ENCODE assay signal across 21 cellular contexts in genomic region chr2:234391625-234392024, GRCh38.
A peak's percentile ranks its signal among the peaks of the same experiment; 100 is the strongest.
DNase-seq lines count a peak whose midpoint lies in the region; ATAC-seq and TF ChIP-seq lines count a peak whose summit lies in the region.
"Had no signal": no experiment of that assay in that cellular context is flagged by ENCODE, and none has a peak within 500 bp of the region (broad histone marks: within the 10 kb centered on the region; RNA-seq: fewer than 3 reads in every experiment).

No MANE protein-coding gene starts in this region.

- CTCF ChIA-PET in Panc1 (lab: Charles Lee): interaction anchor here (0.7 kb wide), 1 partner anchor 14 kb away, joined by 4 read pairs; no protein-coding TSS in a partner anchor
- CTCF ChIA-PET in activated CD8-positive, alpha-beta memory T cell treated with anti-CD3 and anti-CD28 coated beads, Interleukin-2, amount 10 ng/mL, durations not matched to agents 7 days and 5 days (lab: Charles Lee): interaction anchor here (1.1 to 1.8 kb wide), 3 partner anchors 19 to 93 kb away, joined by 3 to 4 read pairs (median 3); no protein-coding TSS in a partner anchor

- H3K27ac ChIP-seq in Panc1 (ENCODE audit: low read length): peak overlapping the region; percentile 37
- H3K27ac ChIP-seq: C4-2B had no signal

- DNase-seq in activated naive CD8-positive, alpha-beta T cell treated with anti-CD3 and anti-CD28 coated beads for 36 hours: no peak
- DNase-seq in Panc1 (ENCODE audit: low read depth, low spot score) (no peak), NCI-H2196 (lab: John Stamatoyannopoulos, UW; ENCODE audit: unreplicated experiment) (no peak)
- no peak for DNase-seq in effector memory CD8-positive, alpha-beta T cell
- no peak for DNase-seq in activated CD8-positive, alpha-beta memory T cell treated with anti-CD3 and anti-CD28 coated beads, Interleukin-2, amount 10 ng/mL, durations not matched to agents 7 days and 5 days
- DNase-seq: AML-193, Calu3, GF-D8, H7, HFFc6, NCI-H1092 treated with DMSO at 0.1 percent for 48 hours, NCI-H146, NCI-H2029 treated with DMSO at 0.1 percent for 48 hours, NCI-H2171, NCI-H446, NCI-H526 treated with DMSO at 0.1 percent for 48 hours, Right ventricle myocardium superior had no signal

- H3K36me3 ChIP-seq in Panc1 (ENCODE audit: control insufficient read depth, insufficient read depth, low read length): no peaks in the 10 kb centered on the region

- peak overlapping the region; percentile 50 for H3K27ac Mint-ChIP-seq in activated naive CD8-positive, alpha-beta T cell
- H3K27ac Mint-ChIP-seq in activated naive CD8-positive, alpha-beta T cell treated with anti-CD3 and anti-CD28 coated beads for 36 hours: no peak overlapping the region
- H3K27ac Mint-ChIP-seq in effector memory CD8-positive, alpha-beta T cell: peak overlapping the region; percentile 77 to 78
- H3K27ac Mint-ChIP-seq in activated CD8-positive, alpha-beta memory T cell treated with anti-CD3 and anti-CD28 coated beads, Interleukin-2, amount 10 ng/mL, durations not matched to agents 7 days and 5 days: no peak overlapping the region
- H3K27ac Mint-ChIP-seq: HFFc6 had no signal

- BruUV-seq in Panc1 (replicated peaks; lab: Mats Ljungman, UMichigan): no TSS peak

- no peak for TF ChIP-seq CTCF in Panc1 (IDR thresholded peaks at IDR 0.05)

- H3K4me1 ChIP-seq in Panc1 (ENCODE audit: control insufficient read depth, insufficient read depth, low read length): peaks cover 30% of the 10 kb centered on the region

- POLR2A ChIA-PET in Panc1 (lab: Charles Lee): interaction anchor here (0.9 kb wide), 1 partner anchor 13 kb away, joined by 3 read pairs; no protein-coding TSS in a partner anchor

- no peaks in the 10 kb centered on the region for H3K9me3 Mint-ChIP-seq in activated naive CD8-positive, alpha-beta T cell (ENCODE audit: low read depth)
- H3K9me3 Mint-ChIP-seq in activated naive CD8-positive, alpha-beta T cell treated with anti-CD3 and anti-CD28 coated beads for 36 hours: peaks cover 6% of the 10 kb centered on the region
- no peaks in the 10 kb centered on the region for H3K9me3 Mint-ChIP-seq in effector memory CD8-positive, alpha-beta T cell
- H3K9me3 Mint-ChIP-seq in activated CD8-positive, alpha-beta memory T cell treated with anti-CD3 and anti-CD28 coated beads, Interleukin-2, amount 10 ng/mL, durations not matched to agents 7 days and 5 days (ENCODE audit: low read depth): peaks cover 2% of the 10 kb centered on the region
- H3K9me3 Mint-ChIP-seq: HFFc6 had no signal

- H3K4me3 Mint-ChIP-seq in activated naive CD8-positive, alpha-beta T cell: no peak overlapping the region
- no peak overlapping the region for H3K4me3 Mint-ChIP-seq in activated naive CD8-positive, alpha-beta T cell treated with anti-CD3 and anti-CD28 coated beads for 36 hours
- no peak overlapping the region for H3K4me3 Mint-ChIP-seq in effector memory CD8-positive, alpha-beta T cell
- no peak overlapping the region for H3K4me3 Mint-ChIP-seq in activated CD8-positive, alpha-beta memory T cell treated with anti-CD3 and anti-CD28 coated beads, Interleukin-2, amount 10 ng/mL, durations not matched to agents 7 days and 5 days
- H3K4me3 Mint-ChIP-seq: HFFc6 had no signal

- no peak overlapping the region for H3K4me3 ChIP-seq in Panc1 (ENCODE audit: low read depth in 2 of 2, low read length in 2 of 2)
- H3K4me3 ChIP-seq: K562 had no signal

- ATAC-seq in Panc1: no peak
- no peak for ATAC-seq in effector memory CD8-positive, alpha-beta T cell (replicated peaks)
- no peak for ATAC-seq in activated CD8-positive, alpha-beta memory T cell treated with anti-CD3 and anti-CD28 coated beads, Interleukin-2, amount 10 ng/mL, durations not matched to agents 7 days and 5 days
- no peak for ATAC-seq in GM18858 (IDR thresholded peaks at IDR 0.05; ENCODE audit: unreplicated experiment)
- ATAC-seq: K562 had no signal

- no peaks in the 10 kb centered on the region for H3K36me3 Mint-ChIP-seq in activated naive CD8-positive, alpha-beta T cell
- H3K36me3 Mint-ChIP-seq in activated naive CD8-positive, alpha-beta T cell treated with anti-CD3 and anti-CD28 coated beads for 36 hours: peaks cover 3% of the 10 kb centered on the region
- no peaks in the 10 kb centered on the region for H3K36me3 Mint-ChIP-seq in effector memory CD8-positive, alpha-beta T cell (ENCODE audit: insufficient read depth)
- H3K36me3 Mint-ChIP-seq in activated CD8-positive, alpha-beta memory T cell treated with anti-CD3 and anti-CD28 coated beads, Interleukin-2, amount 10 ng/mL, durations not matched to agents 7 days and 5 days: peaks cover 14% of the 10 kb centered on the region

- intact Hi-C loops in Panc1 (cut with micrococcal nuclease; ENCODE audit: unreplicated experiment): no loop called here

- peaks cover 52% of the 10 kb centered on the region for H3K4me1 Mint-ChIP-seq in activated naive CD8-positive, alpha-beta T cell (ENCODE audit: low read depth)
- peaks cover 47% of the 10 kb centered on the region for H3K4me1 Mint-ChIP-seq in activated naive CD8-positive, alpha-beta T cell treated with anti-CD3 and anti-CD28 coated beads for 36 hours
- peaks cover 37 to 44% of the 10 kb centered on the region in 2 donors for H3K4me1 Mint-ChIP-seq in effector memory CD8-positive, alpha-beta T cell (ENCODE audit: low read depth in 2 of 2)
- peaks cover 37% of the 10 kb centered on the region for H3K4me1 Mint-ChIP-seq in activated CD8-positive, alpha-beta memory T cell treated with anti-CD3 and anti-CD28 coated beads, Interleukin-2, amount 10 ng/mL, durations not matched to agents 7 days and 5 days

- in situ Hi-C loops in Panc1 (cut with HindIII; ENCODE audit: low pct_unique_long_range_greater_than_20kb, low sequenced_read_pairs): no loop called here

- H3K27me3 ChIP-seq in Panc1 (ENCODE audit: control insufficient read depth, insufficient read depth, low read length): no peaks in the 10 kb centered on the region

- H3K9me3 ChIP-seq in Panc1 (ENCODE audit: control insufficient read depth, insufficient read depth, low read depth, low read length): no peaks in the 10 kb centered on the region

- no peaks in the 10 kb centered on the region for H3K27me3 Mint-ChIP-seq in activated naive CD8-positive, alpha-beta T cell
- no peaks in the 10 kb centered on the region for H3K27me3 Mint-ChIP-seq in activated naive CD8-positive, alpha-beta T cell treated with anti-CD3 and anti-CD28 coated beads for 36 hours
- no peaks in the 10 kb centered on the region for H3K27me3 Mint-ChIP-seq in effector memory CD8-positive, alpha-beta T cell
- H3K27me3 Mint-ChIP-seq in activated CD8-positive, alpha-beta memory T cell treated with anti-CD3 and anti-CD28 coated beads, Interleukin-2, amount 10 ng/mL, durations not matched to agents 7 days and 5 days: no peaks in the 10 kb centered on the region

Comparison
In these comparisons a context has a peak if more than half of its experiments do, and no peak if none do; other contexts are left out.
1. H3K27ac Mint-ChIP-seq: peak in activated naive CD8-positive, alpha-beta T cell (single experiment) and effector memory CD8-positive, alpha-beta T cell (2 of 2); none in activated naive CD8-positive, alpha-beta T cell treated with anti-CD3 and anti-CD28 coated beads for 36 hours (single experiment) and activated CD8-positive, alpha-beta memory T cell treated with anti-CD3 and anti-CD28 coated beads, Interleukin-2, amount 10 ng/mL, durations not matched to agents 7 days and 5 days (single experiment).